Comparison of ENCODE assay signal across 23 cellular contexts in genomic region chr13:64672751-64673150, GRCh38.
"Had no signal": no experiment of that assay in that cellular context is flagged by ENCODE, and none has a peak within 500 bp of the region (broad histone marks: within the 10 kb centered on the region; RNA-seq: fewer than 3 reads in every experiment).

No MANE protein-coding gene starts in this region.

- DNase-seq: dorsolateral prefrontal cortex; effector CD4-positive, alpha-beta T cell; foreskin melanocyte; hypothalamus; immature natural killer cell; islet precursor cell; mesenchymal stem cell; mucosa of descending colon; naive B cell; pancreas; right lobe of liver; stimulated activated CD4-positive, alpha-beta T cell treated with anti-CD3 and anti-CD28 coated beads, Interleukin-2, amount 100 ng/mL, for 24 hours; stimulated activated CD4-positive, alpha-beta T cell treated with anti-CD3 and anti-CD28 coated beads, Interleukin-4, amount 100 ng/mL, for 24 hours; stimulated activated naive CD4-positive, alpha-beta T cell treated with Interleukin-2 at 50 U/mL for 16 hours; stomach; thyroid gland; trophoblast cell had no signal

- ATAC-seq: left lobe of liver; mucosa of descending colon; natural killer cell treated with Interleukin-12 subunit alpha and Interleukin-12 subunit beta and Interleukin-15 and Interleukin-18, amount 100 ng/mL, for 72 hours; pancreas; right lobe of liver; stimulated activated effector memory CD8-positive, alpha-beta T cell treated with anti-CD3 and anti-CD28 coated beads, Interleukin-12 subunit alpha, Interleukin-12 subunit beta, amount 100 ng/mL, for 72 hours had no signal

- H3K4me3 ChIP-seq: dorsolateral prefrontal cortex, esophagus muscularis mucosa, lung, mucosa of descending colon, pancreas, right lobe of liver, stomach, thyroid gland had no signal

- H3K4me1 ChIP-seq: esophagus muscularis mucosa, pancreas, right lobe of liver, stomach, thyroid gland had no signal

- H3K27me3 ChIP-seq: dorsolateral prefrontal cortex, esophagus muscularis mucosa, neutrophil, pancreas, right lobe of liver, stomach, thyroid gland had no signal

- H3K27ac ChIP-seq: dorsolateral prefrontal cortex, esophagus muscularis mucosa, neutrophil, pancreas, right lobe of liver, stomach, thyroid gland had no signal

- H3K9me3 ChIP-seq: esophagus muscularis mucosa, pancreas, right lobe of liver, stomach, thyroid gland had no signal

- H3K36me3 ChIP-seq: esophagus muscularis mucosa, neutrophil, pancreas, right lobe of liver, stomach, thyroid gland had no signal
